Comparison of ENCODE assay signal across 8 cellular contexts in genomic region chr3:11601446-11602241, GRCh38. TPM values are rescaled to one million over a fixed set of nuclear protein-coding genes. Genes with fewer than 3 reads are reported as not detected.
DNase-seq lines count a peak whose midpoint lies in the region; ATAC-seq and TF ChIP-seq lines count a peak whose summit lies in the region.

No MANE protein-coding gene starts in this region.

- 0 out of 2 replicates have a peak overlapping the region, but pooled peaks have one; percentile 17 for H3K4me3 ChIP-seq in OCI-LY3 (ENCODE audit: low read length)
- H3K4me3 ChIP-seq in esophagus muscularis mucosa, result peak overlapping the region in 1 of 4 donors; percentile 8
- no peak overlapping the region for H3K4me3 ChIP-seq in psoas muscle

- DNase-seq in esophagus muscularis mucosa (ENCODE audit: extremely low spot score) (no peak), psoas muscle (peak; percentile 48 to 69), NCI-H774 (lab: John Stamatoyannopoulos, UW) (no peak), iPS-NIHi11 (ENCODE audit: low spot score) (no peak)
- no peak for DNase-seq in stimulated activated CD4-positive, alpha-beta T cell treated with anti-CD3 and anti-CD28 coated beads, Interleukin-4, amount 100 ng/mL, for 4 hours

- H4K20me1 ChIP-seq in OCI-LY3 (ENCODE audit: insufficient read depth, low read length), result peaks cover 6% of the 10 kb centered on the region

- peaks cover 21% of the 10 kb centered on the region for H3K36me3 ChIP-seq in OCI-LY3 (replicated peaks; ENCODE audit: low read depth, low read length)
- H3K36me3 ChIP-seq in esophagus muscularis mucosa, result peaks cover 0 to 6% (median 0%) of the 10 kb centered on the region in 4 donors
- H3K36me3 ChIP-seq in psoas muscle (ENCODE audit: insufficient read depth in 1 of 2, low read depth in 1 of 2), result no peaks in the 10 kb centered on the region

- WGBS in esophagus muscularis mucosa, result 59% methylated on average over 19 of the region's 21 CpGs
- 51 to 57% (median 55%) methylated on average over 21 of the region's 21 CpGs for WGBS in psoas muscle, 3 donors

- TF ChIP-seq POLR2A in esophagus muscularis mucosa (IDR thresholded peaks at IDR 0.05; ENCODE audit: low read depth), result no peak

- no peak overlapping the region for H3K27ac ChIP-seq in OCI-LY3 (ENCODE audit: low read length)
- peak overlapping the region; percentile 85 to 92 (median 86) for H3K27ac ChIP-seq in esophagus muscularis mucosa (replicated peaks in 1 of 4)
- peak overlapping the region; percentile 81 for H3K27ac ChIP-seq in psoas muscle

- no peaks in the 10 kb centered on the region for H3K27me3 ChIP-seq in OCI-LY3 (ENCODE audit: low read depth, low read length)
- no peaks in the 10 kb centered on the region for H3K27me3 ChIP-seq in esophagus muscularis mucosa
- H3K27me3 ChIP-seq in psoas muscle (ENCODE audit: insufficient read depth in 3 of 3, low read length in 2 of 3), result no peaks in the 10 kb centered on the region

- peaks cover 10% of the 10 kb centered on the region for H3K79me2 ChIP-seq in OCI-LY3 (ENCODE audit: low read length)

- intact Hi-C loops in esophagus muscularis mucosa (cut with DNase I) (loop anchor here (2.0 kb wide), 1 partner anchor 41 kb away; the partner anchor contains the start of gene VGLL4), psoas muscle (cut with DNase I) (loop anchor here (5.0 kb wide), 2 partner anchors 36 to 41 kb away; partner anchors contain the start of gene VGLL4 (in 1 of the 2))

- H3K9me3 ChIP-seq in OCI-LY3 (ENCODE audit: insufficient read depth, low read length), result no peaks in the 10 kb centered on the region; the same call in 1 of the 2 replicates
- H3K9me3 ChIP-seq in esophagus muscularis mucosa, result no peaks in the 10 kb centered on the region
- H3K9me3 ChIP-seq in psoas muscle, result no peaks in the 10 kb centered on the region

- TF ChIP-seq CTCF in OCI-LY3 (IDR thresholded peaks at IDR 0.05; ENCODE audit: low read depth, low read length), result no peak
- TF ChIP-seq CTCF in esophagus muscularis mucosa (IDR thresholded peaks at IDR 0.05), result no peak
- TF ChIP-seq CTCF in psoas muscle (IDR thresholded peaks at IDR 0.05), result no peak

- no peak overlapping the region for H3K9ac ChIP-seq in OCI-LY3 (ENCODE audit: low read length)

- H2AFZ ChIP-seq in OCI-LY3 (ENCODE audit: low read depth, low read length), result no peak overlapping the region

- H3K4me1 ChIP-seq in OCI-LY3 (ENCODE audit: low read length) (peaks cover 11% of the 10 kb centered on the region), esophagus muscularis mucosa (peaks cover 62 to 95% (median 84%) of the 10 kb centered on the region in 4 donors), psoas muscle (peaks cover 57% of the 10 kb centered on the region)

- ATAC-seq in GM18858 (IDR thresholded peaks at IDR 0.05; ENCODE audit: unreplicated experiment) (peak; percentile 69), HG02588 (IDR thresholded peaks at IDR 0.05; ENCODE audit: unreplicated experiment) (peak; percentile 91), psoas muscle (no peak)

- TF ChIP-seq EP300 in esophagus muscularis mucosa (IDR thresholded peaks at IDR 0.05), result no peak

- peak overlapping the region; percentile 37 for H3K4me2 ChIP-seq in OCI-LY3 (ENCODE audit: low read length)

RNA-seq across cellular contexts. Expression of gene VGLL4, which starts 42.1 kb away (rescaled TPM):
- total RNA-seq in esophagus muscularis mucosa (100 to 1,000 TPM in 1 of 4 donors, 10 to 100 TPM in 3; 51.5 to 222 (median 80.7) TPM), psoas muscle (10 to 100 TPM; 11.2 to 14.8 (median 12.7) TPM)
- polyA plus RNA-seq in psoas muscle, result 10 to 100 TPM in 1 of 3 donors, 1 to 10 TPM in 2; 8.0 to 14.5 (median 8.3) TPM

Comparison
In these comparisons a context has a peak if more than half of its experiments do, and no peak if none do; other contexts are left out.
1. ATAC-seq: peak in GM18858 (single experiment) and HG02588 (single experiment); none in psoas muscle (0 of 4).
2. DNase-seq: peak in psoas muscle (2 of 2); none in esophagus muscularis mucosa (single experiment), NCI-H774 (single experiment), iPS-NIHi11 (single experiment) and stimulated activated CD4-positive, alpha-beta T cell treated with anti-CD3 and anti-CD28 coated beads, Interleukin-4, amount 100 ng/mL, for 4 hours (0 of 2).